Comparison of ENCODE assay signal across 21 cellular contexts in genomic region chr5:127101533-127101932, GRCh38.
"Had no signal": no experiment of that assay in that cellular context is flagged by ENCODE, and none has a peak within 500 bp of the region (broad histone marks: within the 10 kb centered on the region; RNA-seq: fewer than 3 reads in every experiment).

No MANE protein-coding gene starts in this region.

- H3K27me3 ChIP-seq: gastrocnemius medialis, heart right ventricle, neutrophil, right atrium auricular region, thyroid gland had no signal

- H2AFZ ChIP-seq: parathyroid adenoma had no signal

- H3K9me3 ChIP-seq: gastrocnemius medialis, mucosa of descending colon, neutrophil, right atrium auricular region, thyroid gland had no signal

- H3K4me3 ChIP-seq: dorsolateral prefrontal cortex, gastrocnemius medialis, heart right ventricle, mucosa of descending colon, right atrium auricular region, thyroid gland had no signal

- H3K9ac ChIP-seq: parathyroid adenoma had no signal

- H3K36me3 ChIP-seq: gastrocnemius medialis, heart right ventricle, neutrophil, right atrium auricular region, thyroid gland had no signal

- H3K27ac ChIP-seq: dorsolateral prefrontal cortex, gastrocnemius medialis, heart right ventricle, neutrophil, parathyroid adenoma, right atrium auricular region, thyroid gland had no signal

- H3K4me1 ChIP-seq: gastrocnemius medialis, heart right ventricle, parathyroid adenoma, right atrium auricular region, thyroid gland had no signal

- H3K36me3 Mint-ChIP-seq: naive thymus-derived CD4-positive, alpha-beta T cell; stimulated activated memory B cell treated with anti-CD40 and anti-IgM and Interleukin-4, amounts not matched to agents 10 μg/mL and 1 μg/mL and 100 μg/mL, for 72 hours had no signal

- H3K79me2 ChIP-seq: parathyroid adenoma had no signal

- H3K27me3 Mint-ChIP-seq: activated naive CD8-positive, alpha-beta T cell treated with anti-CD3 and anti-CD28 coated beads, Interleukin-2, amount 50 U/mL, for 24 hours; stimulated activated memory B cell treated with anti-CD40 and anti-IgM and Interleukin-4, amounts not matched to agents 10 μg/mL and 1 μg/mL and 100 μg/mL, for 72 hours had no signal

- DNase-seq: activated CD4-positive, alpha-beta T cell treated with anti-CD3 and anti-CD28 coated beads for 1 hour; activated CD4-positive, alpha-beta T cell treated with anti-CD3 and anti-CD28 coated beads, Interleukin-2, amount 50 U/mL, for 4 hours; activated naive CD4-positive, alpha-beta T cell treated with anti-CD3 and anti-CD28 coated beads for 36 hours; activated naive CD8-positive, alpha-beta T cell treated with anti-CD3 and anti-CD28 coated beads, Interleukin-2, amount 50 U/mL, for 24 hours; activated T-cell treated with anti-CD3 and anti-CD28 coated beads for 4 hours; aorta; dorsolateral prefrontal cortex; endodermal cell; erythroblast; gastrocnemius medialis; heart right ventricle; mucosa of descending colon; naive thymus-derived CD4-positive, alpha-beta T cell; stimulated activated CD4-positive, alpha-beta T cell treated with anti-CD3 and anti-CD28 coated beads, Interleukin-2, amount 100 ng/mL, for 48 hours; T1000; thyroid gland had no signal

- H3K27ac Mint-ChIP-seq: activated naive CD4-positive, alpha-beta T cell treated with anti-CD3 and anti-CD28 coated beads for 36 hours; activated naive CD8-positive, alpha-beta T cell treated with anti-CD3 and anti-CD28 coated beads, Interleukin-2, amount 50 U/mL, for 24 hours; activated T-helper 2 cell treated with anti-CD3 and anti-CD28 coated beads, Interferon-gamma antibody, Interleukin-2, Interleukin-4, amounts not matched to agents 10 μg/mL and 5 μg/mL and 100 μg/mL, durations not matched to agents 14 hours and 24 hours and 36 hours; endodermal cell; stimulated activated memory B cell treated with anti-CD40 and anti-IgM and Interleukin-4, amounts not matched to agents 10 μg/mL and 1 μg/mL and 100 μg/mL, for 72 hours had no signal

- H3K4me3 Mint-ChIP-seq: activated naive CD4-positive, alpha-beta T cell treated with anti-CD3 and anti-CD28 coated beads for 36 hours; activated naive CD8-positive, alpha-beta T cell treated with anti-CD3 and anti-CD28 coated beads, Interleukin-2, amount 50 U/mL, for 24 hours; endodermal cell; naive thymus-derived CD4-positive, alpha-beta T cell; stimulated activated memory B cell treated with anti-CD40 and anti-IgM and Interleukin-4, amounts not matched to agents 10 μg/mL and 1 μg/mL and 100 μg/mL, for 72 hours had no signal

- ATAC-seq: activated naive CD8-positive, alpha-beta T cell treated with anti-CD3 and anti-CD28 coated beads, Interleukin-2, amount 50 U/mL, for 24 hours; gastrocnemius medialis; heart right ventricle; mucosa of descending colon; naive thymus-derived CD4-positive, alpha-beta T cell; stimulated activated memory B cell treated with anti-CD40 and anti-IgM and Interleukin-4, amounts not matched to agents 10 μg/mL and 1 μg/mL and 100 μg/mL, for 72 hours had no signal

- H3K4me1 Mint-ChIP-seq: activated naive CD8-positive, alpha-beta T cell treated with anti-CD3 and anti-CD28 coated beads, Interleukin-2, amount 50 U/mL, for 24 hours; stimulated activated memory B cell treated with anti-CD40 and anti-IgM and Interleukin-4, amounts not matched to agents 10 μg/mL and 1 μg/mL and 100 μg/mL, for 72 hours had no signal

- H3K9me3 Mint-ChIP-seq: activated naive CD8-positive, alpha-beta T cell treated with anti-CD3 and anti-CD28 coated beads, Interleukin-2, amount 50 U/mL, for 24 hours; activated T-helper 2 cell treated with anti-CD3 and anti-CD28 coated beads, Interferon-gamma antibody, Interleukin-2, Interleukin-4, amounts not matched to agents 10 μg/mL and 5 μg/mL and 100 μg/mL, durations not matched to agents 14 hours and 24 hours and 36 hours; stimulated activated memory B cell treated with anti-CD40 and anti-IgM and Interleukin-4, amounts not matched to agents 10 μg/mL and 1 μg/mL and 100 μg/mL, for 72 hours had no signal
